ENCODE assay signal across 11 cellular contexts in genomic region chr2:233409286-233409991, GRCh38. TPM values are rescaled to one million over a fixed set of nuclear protein-coding genes. Genes with fewer than 3 reads are reported as not detected.
DNase-seq lines count a peak whose midpoint lies in the region; ATAC-seq and TF ChIP-seq lines count a peak whose summit lies in the region.
"Had no signal": no experiment of that assay in that cellular context is flagged by ENCODE, and none has a peak within 500 bp of the region (broad histone marks: within the 10 kb centered on the region; RNA-seq: fewer than 3 reads in every experiment).

No MANE protein-coding gene starts in this region.

- no peaks in the 10 kb centered on the region for H3K27me3 Mint-ChIP-seq in activated naive CD8-positive, alpha-beta T cell

- H3K4me1 ChIP-seq in testis: peaks cover 20% of the 10 kb centered on the region
- H3K4me1 ChIP-seq in PC-9 (replicated peaks; ENCODE audit: insufficient read depth): peaks cover 21% of the 10 kb centered on the region

- peak overlapping the region; percentile 83 for H3K27ac Mint-ChIP-seq in activated naive CD8-positive, alpha-beta T cell

- no peak for TF ChIP-seq POLR2A in testis (IDR thresholded peaks at IDR 0.05)

- no TSS peak for BruUV-seq in PC-9 (replicated peaks; lab: Mats Ljungman, UMichigan)

- no peak overlapping the region for H3K4me2 ChIP-seq in PC-9

- TF ChIP-seq CTCF in testis (IDR thresholded peaks at IDR 0.05) (no peak), PC-9 (conservative IDR thresholded peaks at IDR 0.05) (no peak)

- H3F3A ChIP-seq in PC-9 (ENCODE audit: insufficient read depth, low read depth): peaks cover 28% of the 10 kb centered on the region

- peaks cover 9% of the 10 kb centered on the region for H3K9me3 Mint-ChIP-seq in activated naive CD8-positive, alpha-beta T cell (ENCODE audit: low read depth)

- DNase-seq in activated CD4-positive, CD25-positive, alpha-beta regulatory T cell treated with anti-CD3 and anti-CD28 coated beads, Interleukin-2, amount 50 U/mL, for 72 hours: no peak
- peak; percentile 71 to 81 for DNase-seq in left colon
- peak; percentile 58 for DNase-seq in testis
- no peak for DNase-seq in SKM-1 (lab: John Stamatoyannopoulos, UW; ENCODE audit: unreplicated experiment)
- no peak for DNase-seq in PC-9
- DNase-seq: cerebellar nuclear complex; stimulated activated CD4-positive, alpha-beta T cell treated with anti-CD3 and anti-CD28 coated beads, Interleukin-12 subunit alpha, Interleukin-12 subunit beta, amount 100 ng/mL, for 4 hours; WERI-Rb-1 had no signal

- H3K9me3 ChIP-seq in testis (no peaks in the 10 kb centered on the region), PC-9 (ENCODE audit: insufficient read depth, low read depth) (peaks cover 23% of the 10 kb centered on the region)

- H3K79me2 ChIP-seq in PC-9 (ENCODE audit: low read depth): peaks cover 42% of the 10 kb centered on the region

- POLR2A ChIA-PET in PC-9 (lab: Charles Lee; ENCODE audit: unreplicated experiment): no interaction called here

- H3K36me3 Mint-ChIP-seq in activated naive CD8-positive, alpha-beta T cell: peaks cover 23% of the 10 kb centered on the region

- WGBS in testis, 2 donors: 26 to 32% methylated on average over 6 of the region's 6 CpGs

- ATAC-seq in activated CD4-positive, CD25-positive, alpha-beta regulatory T cell treated with anti-CD3 and anti-CD28 coated beads, Interleukin-2, amount 50 U/mL, for 24 hours: peak; percentile 42 to 53
- ATAC-seq in left colon (peak; percentile 82), HG02571 (IDR thresholded peaks at IDR 0.05; ENCODE audit: unreplicated experiment) (no peak)

- no peaks in the 10 kb centered on the region for H3K9me2 ChIP-seq in PC-9 (ENCODE audit: insufficient read depth)

- H4K20me1 ChIP-seq in PC-9 (ENCODE audit: insufficient read depth): no peaks in the 10 kb centered on the region

- H3K27ac ChIP-seq in testis (peak overlapping the region; percentile 36 to 48), PC-9 (no peak overlapping the region)
- H3K27ac ChIP-seq: WERI-Rb-1 had no signal

- no peak overlapping the region for H2AFZ ChIP-seq in PC-9

- H3K4me1 Mint-ChIP-seq in activated naive CD8-positive, alpha-beta T cell (ENCODE audit: low read depth): peaks cover 89% of the 10 kb centered on the region

- no peaks in the 10 kb centered on the region for H3K27me3 ChIP-seq in testis
- no peaks in the 10 kb centered on the region for H3K27me3 ChIP-seq in PC-9 (ENCODE audit: insufficient read depth, low read depth)

- H3K36me3 ChIP-seq in testis (ENCODE audit: low read depth, missing control alignments) (no peaks in the 10 kb centered on the region), PC-9 (ENCODE audit: low read depth) (peaks cover 29% of the 10 kb centered on the region)
- H3K36me3 ChIP-seq: WERI-Rb-1 had no signal

- peak overlapping the region; percentile 64 for H3K4me3 Mint-ChIP-seq in activated naive CD8-positive, alpha-beta T cell

- intact Hi-C loops in left colon (cut with DNase I, micrococcal nuclease) (no loop called here), testis (cut with DNase I; ENCODE audit: low total_unique reads) (no loop called here), PC-9 (cut with micrococcal nuclease; ENCODE audit: unreplicated experiment) (no loop called here)

- H3K4me3 ChIP-seq in testis (no peak overlapping the region), PC-9 (no peak overlapping the region)

- CTCF ChIA-PET in PC-9 (lab: Charles Lee): no interaction called here

RNA-seq across cellular contexts. Expression of gene DGKD, which starts 55.1 kb away (rescaled TPM):
- 10 to 100 TPM; 91.3 to 93.2 TPM for total RNA-seq in left colon
- 10 to 100 TPM; 65.1 to 80.1 TPM for total RNA-seq in testis
- polyA plus RNA-seq in testis (ENCODE audit: insufficient read depth, low read depth, low replicate concordance): 66.7 TPM
- total RNA-seq in PC-9 (2021): 43.1 and 59.5 TPM in 2 replicates

Comparison
In these comparisons a context has a peak if more than half of its experiments do, and no peak if none do; other contexts are left out.
1. DNase-seq: peak in left colon (2 of 2) and testis (single experiment); none in activated CD4-positive, CD25-positive, alpha-beta regulatory T cell treated with anti-CD3 and anti-CD28 coated beads, Interleukin-2, amount 50 U/mL, for 72 hours (single experiment), SKM-1 (single experiment) and PC-9 (0 of 2).